8 cellular contexts compared by ENCODE assay signal in genomic region chr14:99479903-99480855, GRCh38. TPM values are rescaled to one million over a fixed set of nuclear protein-coding genes. Genes with fewer than 3 reads are reported as not detected.
A peak's percentile ranks its signal among the peaks of the same experiment; 100 is the strongest.
DNase-seq lines count a peak whose midpoint lies in the region; ATAC-seq, FAIRE-seq and TF ChIP-seq lines count a peak whose summit lies in the region.

No MANE protein-coding gene starts in this region.

- H3K9me3 ChIP-seq in cardiac muscle cell (ENCODE audit: low read depth) (no peaks in the 10 kb centered on the region), pancreas (no peaks in the 10 kb centered on the region)

- peaks cover 50% of the 10 kb centered on the region for H3K4me1 Mint-ChIP-seq in activated naive CD8-positive, alpha-beta T cell treated with anti-CD3 and anti-CD28 coated beads, Interleukin-2, amount 50 U/mL, for 24 hours

- DNase-seq in AG10803 (ENCODE audit: low read depth) (peak; percentile 73), cardiac muscle cell (ENCODE audit: low read depth in 1 of 2, low spot score in 1 of 2) (peak; percentile 67 to 78), pancreas (peak; percentile 56 to 82 (median 63)), ureter (ENCODE audit: low spot score) (peak; percentile 62)
- peak; percentile 55 for DNase-seq in activated naive CD8-positive, alpha-beta T cell treated with anti-CD3 and anti-CD28 coated beads, Interleukin-2, amount 50 U/mL, for 24 hours

- intact Hi-C loops in pancreas (cut with DNase I): no loop called here

- TF ChIP-seq POLR2A in Raji (IDR thresholded peaks at IDR 0.05; ENCODE audit: insufficient read depth, low read depth, low read length): peak; percentile 26; the same call in 1 of the 2 replicates

- peaks cover 20% of the 10 kb centered on the region for H3K4me1 ChIP-seq in cardiac muscle cell (ENCODE audit: low read depth)
- peaks cover 20 to 50% (median 34%) of the 10 kb centered on the region in 3 donors for H3K4me1 ChIP-seq in pancreas

- peak overlapping the region; percentile 82 for H3K27ac Mint-ChIP-seq in activated naive CD8-positive, alpha-beta T cell treated with anti-CD3 and anti-CD28 coated beads, Interleukin-2, amount 50 U/mL, for 24 hours

- H3K4me3 ChIP-seq in AG10803 (ENCODE audit: low read length): peak overlapping the region; percentile 72
- H3K4me3 ChIP-seq in cardiac muscle cell: peak overlapping the region; percentile 80
- peak overlapping the region; percentile 69 to 92 (median 87) for H3K4me3 ChIP-seq in pancreas

- TF ChIP-seq CTCF in AG10803 (conservative IDR thresholded peaks at IDR 0.05; ENCODE audit: low read length) (no peak), cardiac muscle cell (IDR thresholded peaks at IDR 0.05; ENCODE audit: low read depth, low read length) (no peak), pancreas (IDR thresholded peaks at IDR 0.05) (no peak)

- H3K36me3 ChIP-seq in cardiac muscle cell (no peaks in the 10 kb centered on the region), pancreas (no peaks in the 10 kb centered on the region)

- ATAC-seq in GM18870 (IDR thresholded peaks at IDR 0.05; ENCODE audit: unreplicated experiment): peak; percentile 1
- peak; percentile 4 for ATAC-seq in HG03196 (IDR thresholded peaks at IDR 0.05; ENCODE audit: unreplicated experiment)
- ATAC-seq in activated naive CD8-positive, alpha-beta T cell treated with anti-CD3 and anti-CD28 coated beads, Interleukin-2, amount 50 U/mL, for 24 hours: no peak
- ATAC-seq in pancreas: peak in 2 of 4 donors; percentile 0 to 1

- H3K27me3 Mint-ChIP-seq in activated naive CD8-positive, alpha-beta T cell treated with anti-CD3 and anti-CD28 coated beads, Interleukin-2, amount 50 U/mL, for 24 hours: no peaks in the 10 kb centered on the region

- no peak for FAIRE-seq in pancreas (lab: Jason Lieb, UNC)

- WGBS in pancreas, 2 donors: 1% methylated on average over 55 to 121 of the region's 121 CpGs

- no peaks in the 10 kb centered on the region for H3K9me3 Mint-ChIP-seq in activated naive CD8-positive, alpha-beta T cell treated with anti-CD3 and anti-CD28 coated beads, Interleukin-2, amount 50 U/mL, for 24 hours

- H3K27ac ChIP-seq in cardiac muscle cell (peak overlapping the region; percentile 94), pancreas (peak overlapping the region; percentile 69 to 82 (median 78))

- no peaks in the 10 kb centered on the region for H3K36me3 Mint-ChIP-seq in activated naive CD8-positive, alpha-beta T cell treated with anti-CD3 and anti-CD28 coated beads, Interleukin-2, amount 50 U/mL, for 24 hours (ENCODE audit: low read depth)

- H3K27me3 ChIP-seq in cardiac muscle cell (no peaks in the 10 kb centered on the region), pancreas (no peaks in the 10 kb centered on the region)

- peak overlapping the region; percentile 90 for H3K4me3 Mint-ChIP-seq in activated naive CD8-positive, alpha-beta T cell treated with anti-CD3 and anti-CD28 coated beads, Interleukin-2, amount 50 U/mL, for 24 hours

RNA-seq across cellular contexts. Expression of gene SETD3, which starts 0.5 kb away (rescaled TPM):
- total RNA-seq in cardiac muscle cell (59.4 and 67.5 TPM in 2 replicates), pancreas (10 to 100 TPM; 24.9 to 32.7 (median 28.3) TPM), ureter (67.7 TPM)
- polyA plus RNA-seq in cardiac muscle cell (60.1 and 71.4 TPM in 2 replicates), pancreas (10 to 100 TPM; 14.0 to 24.5 TPM)

RNA-seq across cellular contexts. Expression of gene CCNK, which starts 1.0 kb away (rescaled TPM):
- total RNA-seq in cardiac muscle cell (14.2 and 17.3 TPM in 2 replicates), pancreas (10 to 100 TPM; 14.0 to 23.4 (median 16.1) TPM), ureter (62.5 TPM)
- polyA plus RNA-seq in cardiac muscle cell (13.3 and 13.7 TPM in 2 replicates), pancreas (10 to 100 TPM in 1 of 2 donors, 1 to 10 TPM in 1; 7.9 to 10.0 TPM)
